In genomic region chr11:11703885-11704284, GRCh38 we compare ENCODE assay signal across 17 cellular contexts.
DNase-seq lines count a peak whose midpoint lies in the region; ATAC-seq and TF ChIP-seq lines count a peak whose summit lies in the region.
"Had no signal": no experiment of that assay in that cellular context is flagged by ENCODE, and none has a peak within 500 bp of the region (broad histone marks: within the 10 kb centered on the region; RNA-seq: fewer than 3 reads in every experiment).

No MANE protein-coding gene starts in this region.

- no peak overlapping the region for H2BK20ac ChIP-seq in H9 (ENCODE audit: low read depth, low read length, poor library complexity, severe bottlenecking)

- no peak overlapping the region for H3K4ac ChIP-seq in H9 (ENCODE audit: low read depth, low read length)

- no peak overlapping the region for H3K56ac ChIP-seq in H9 (ENCODE audit: insufficient read length, low read depth, low read length)

- H4K5ac ChIP-seq in H9 (ENCODE audit: insufficient read length, low read depth, low read length) = no peak overlapping the region

- H3K27ac ChIP-seq in H9 (ENCODE audit: insufficient read length, low read depth, low read length) (no peak overlapping the region), SJCRH30 (no peak overlapping the region)
- H3K27ac ChIP-seq: BLaER1, C4-2B had no signal

- H3K14ac ChIP-seq in H9 (ENCODE audit: insufficient read depth, low read length) = no peak overlapping the region

- no peak overlapping the region for H3K4me2 ChIP-seq in H9 (ENCODE audit: insufficient read depth, insufficient read length, low read length)
- H3K4me2 ChIP-seq: BLaER1, GM23338 had no signal

- H2BK12ac ChIP-seq in H9 (ENCODE audit: insufficient read length, low read depth, low read length) = no peak overlapping the region

- no peaks in the 10 kb centered on the region for H3K79me1 ChIP-seq in H9 (ENCODE audit: insufficient read depth, low read depth, low read length, poor library complexity, severe bottlenecking)

- H3K4me3 ChIP-seq in SJCRH30 = no peak overlapping the region
- H3K4me3 ChIP-seq: BLaER1, GM23338, HAP-1 had no signal

- H2BK15ac ChIP-seq in H9 (ENCODE audit: low read depth, low read length) = no peak overlapping the region

- H3K4me1 Mint-ChIP-seq in H9 = peaks cover 0 to 5% of the 10 kb centered on the region in 2 experiments; a peak in 1 of 4 replicates
- H3K4me1 Mint-ChIP-seq: B cell; CD4-positive, CD25-positive, alpha-beta regulatory T cell; GM23338 had no signal

- no peaks in the 10 kb centered on the region for H3K9me3 Mint-ChIP-seq in H9
- H3K9me3 Mint-ChIP-seq: CD8-positive, alpha-beta T cell; GM23338 had no signal

- H3K9ac ChIP-seq in H9 (ENCODE audit: extremely low read depth, insufficient read length, low read length) = no peak overlapping the region
- H3K9ac ChIP-seq: BLaER1 had no signal

- no peak overlapping the region for H2BK5ac ChIP-seq in H9 (ENCODE audit: insufficient read length, low read length)

- H3K23ac ChIP-seq in H9 (ENCODE audit: insufficient read length, low read depth, low read length) = no peak overlapping the region

- H3K27me3 Mint-ChIP-seq in H9 (ENCODE audit: low read depth) = peaks cover 6% of the 10 kb centered on the region

- H3T11ph ChIP-seq in H9 (ENCODE audit: low read length) = no peak overlapping the region

- no peak overlapping the region for H4K91ac ChIP-seq in H9 (ENCODE audit: insufficient read length, low read depth, low read length)

- no peak overlapping the region for H4K8ac ChIP-seq in H9 (replicated peaks; ENCODE audit: insufficient read length, low read depth, low read length)

- no peak for TF ChIP-seq CTCF in H9 (conservative IDR thresholded peaks at IDR 0.05)

- DNase-seq in COR-L47 (lab: John Stamatoyannopoulos, UW) = peak; percentile 2
- DNase-seq in H9 = no peak
- DNase-seq in NCI-H345 (lab: John Stamatoyannopoulos, UW) = peak; percentile 68
- DNase-seq in SJCRH30 = peak; percentile 42 to 59
- DNase-seq in sciatic nerve (ENCODE audit: low spot score) = no peak
- no peak for DNase-seq in stimulated activated CD4-positive, alpha-beta T cell treated with anti-CD3 and anti-CD28 coated beads, Interleukin-1b, Interleukin-23, amount 100 ng/mL, for 48 hours
- no peak for DNase-seq in A172 (ENCODE audit: low spot score)
- DNase-seq: CD4-positive, CD25-positive, alpha-beta regulatory T cell; CD8-positive, alpha-beta T cell; DMS 273 treated with DMSO at 0.1 percent for 48 hours; DMS79 treated with DMSO at 0.1 percent for 48 hours; GF-D8 had no signal

- no peaks in the 10 kb centered on the region for H3K79me2 ChIP-seq in H9 (ENCODE audit: insufficient read depth, low read length)

- H3K4me1 ChIP-seq in H9 (ENCODE audit: insufficient read depth, low read length) (no peaks in the 10 kb centered on the region), SJCRH30 (peaks cover 12% of the 10 kb centered on the region)
- H3K4me1 ChIP-seq: HAP-1 had no signal

- no peak overlapping the region for H3K27ac Mint-ChIP-seq in H9
- H3K27ac Mint-ChIP-seq: B cell; CD4-positive, CD25-positive, alpha-beta regulatory T cell; CD8-positive, alpha-beta T cell; GM23338 had no signal

- no peaks in the 10 kb centered on the region for H3K36me3 Mint-ChIP-seq in H9 (ENCODE audit: insufficient read depth in 1 of 3, low read depth in 3 of 3)
- H3K36me3 Mint-ChIP-seq: CD4-positive, CD25-positive, alpha-beta regulatory T cell; CD8-positive, alpha-beta T cell had no signal

- H3K23me2 ChIP-seq in H9 (ENCODE audit: insufficient read length, low read depth, low read length, poor library complexity, severe bottlenecking) = no peaks in the 10 kb centered on the region

- no peak overlapping the region for H3K4me3 Mint-ChIP-seq in H9
- H3K4me3 Mint-ChIP-seq: B cell; CD4-positive, CD25-positive, alpha-beta regulatory T cell; CD8-positive, alpha-beta T cell; GM23338 had no signal

- no peak overlapping the region for H2BK120ac ChIP-seq in H9 (ENCODE audit: low read depth, low read length, poor library complexity, severe bottlenecking)

- H2AK5ac ChIP-seq in H9 (ENCODE audit: insufficient read length, low read length) = no peak overlapping the region

- H3K9me3 ChIP-seq in H9 (ENCODE audit: control insufficient read depth, low read depth, low read length) = no peaks in the 10 kb centered on the region
- no peaks in the 10 kb centered on the region for H3K9me3 ChIP-seq in SJCRH30 (replicated peaks)
- H3K9me3 ChIP-seq: BLaER1, HAP-1 had no signal

- no peaks in the 10 kb centered on the region for H3K36me3 ChIP-seq in SJCRH30
- H3K36me3 ChIP-seq: BLaER1, HAP-1 had no signal

- no peaks in the 10 kb centered on the region for H4K20me1 ChIP-seq in H9 (ENCODE audit: control insufficient read depth, insufficient read depth, insufficient read length)

- intact Hi-C loops in sciatic nerve (cut with DNase I) = loop anchor here (5.0 kb wide), 1 partner anchor 1058 kb away; no protein-coding TSS in a partner anchor

- no peak for ATAC-seq in sciatic nerve
- ATAC-seq: CD8-positive, alpha-beta T cell; GM23338 had no signal

- H3K27me3 ChIP-seq in H9 (ENCODE audit: insufficient read depth, low read length) = no peaks in the 10 kb centered on the region
- H3K27me3 ChIP-seq in SJCRH30 = no peaks in the 10 kb centered on the region
- H3K27me3 ChIP-seq: BLaER1 had no signal

- WGBS in H9 (ENCODE audit: extremely low coverage, insufficient read length, low lambda C conversion rate) = no CpG with 5 or more reads among the region's 1 CpG

- H2AFZ ChIP-seq in H9 (ENCODE audit: low read length) = no peak overlapping the region
- H2AFZ ChIP-seq: GM23338 had no signal

- H3K18ac ChIP-seq in H9 (ENCODE audit: insufficient read length, low read depth, low read length) = peak overlapping the region; percentile 29

Comparison
In these comparisons a context has a peak if more than half of its experiments do, and no peak if none do; other contexts are left out.
1. DNase-seq: peak in COR-L47 (single experiment), NCI-H345 (single experiment) and SJCRH30 (2 of 2); none in H9 (single experiment), sciatic nerve (single experiment), stimulated activated CD4-positive, alpha-beta T cell treated with anti-CD3 and anti-CD28 coated beads, Interleukin-1b, Interleukin-23, amount 100 ng/mL, for 48 hours (single experiment) and A172 (single experiment).